Comparison of ENCODE assay signal across 8 cellular contexts in the genomic region with DNA sequence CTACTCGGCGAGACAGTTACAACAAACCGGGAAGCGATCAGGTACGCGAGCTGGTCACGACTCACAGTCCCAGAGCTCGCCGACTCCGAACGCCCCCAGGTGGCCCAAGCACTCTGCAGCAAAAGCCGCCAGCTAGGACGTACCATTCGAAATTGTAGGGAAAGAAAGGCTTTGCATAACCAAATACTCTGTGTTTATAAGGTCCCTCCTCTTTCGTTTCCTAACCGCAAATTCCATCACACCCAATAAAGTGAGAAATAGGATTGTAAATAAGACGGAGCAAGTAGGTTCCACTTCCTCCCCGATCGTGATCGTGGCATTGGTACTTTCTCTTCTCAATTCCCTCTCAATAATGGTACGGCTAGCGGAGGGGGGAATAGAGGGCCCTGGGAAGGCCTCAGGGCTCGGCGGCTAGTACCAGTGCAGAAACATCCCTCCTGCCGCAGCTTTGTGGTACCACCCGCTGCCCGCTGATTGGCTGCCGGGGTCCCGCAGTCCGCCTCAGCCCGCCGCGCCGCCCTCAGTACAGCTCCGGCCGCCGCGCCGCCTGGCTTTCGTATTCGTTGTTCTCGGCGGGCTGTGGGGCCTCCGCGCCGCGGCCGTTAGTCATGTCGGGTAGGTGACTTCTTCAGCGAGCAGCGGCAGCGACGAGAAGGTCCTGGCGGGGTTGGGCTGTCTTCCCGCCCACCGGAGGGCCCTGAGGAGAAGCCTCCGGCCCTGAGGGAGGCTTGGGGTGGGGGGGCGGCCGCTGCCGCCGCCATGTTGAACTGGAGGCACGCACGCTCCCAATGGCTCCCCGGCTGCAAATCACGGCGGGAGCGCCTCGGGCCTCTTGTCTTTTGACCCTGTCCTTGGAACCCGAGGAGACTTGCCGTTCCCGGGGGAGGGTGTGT. TPM values are rescaled to one million over a fixed set of nuclear protein-coding genes. Genes with fewer than 3 reads are reported as not detected.
DNase-seq lines count a peak whose midpoint lies in the region; ATAC-seq and TF ChIP-seq lines count a peak whose summit lies in the region.

A gene (plus strand): TSS at position 523 of the 893 bp plus-strand sequence. CDS start 86 bp downstream, at position 609.

- H3K9me3 ChIP-seq in ovary = no peaks in the 10 kb centered on the region
- no peaks in the 10 kb centered on the region for H3K9me3 ChIP-seq in thyroid gland

- peaks cover 34% of the 10 kb centered on the region for H3K36me3 Mint-ChIP-seq in activated naive CD8-positive, alpha-beta T cell treated with anti-CD3 and anti-CD28 coated beads for 36 hours

- no peaks in the 10 kb centered on the region for H3K27me3 Mint-ChIP-seq in activated naive CD8-positive, alpha-beta T cell treated with anti-CD3 and anti-CD28 coated beads for 36 hours

- H3K4me1 ChIP-seq in ovary (ENCODE audit: insufficient read depth) = peaks cover 4% of the 10 kb centered on the region
- peaks cover 21 to 23% of the 10 kb centered on the region in 2 donors for H3K4me1 ChIP-seq in thyroid gland

- peak within 1 kb of the TSS; percentile 84 to 89 for H3K27ac ChIP-seq in ovary
- peak within 1 kb of the TSS; percentile 74 to 97 (median 92) for H3K27ac ChIP-seq in thyroid gland

- ATAC-seq in HG02642 (IDR thresholded peaks at IDR 0.05; ENCODE audit: poor library complexity, unreplicated experiment) = peak; percentile 96

- H3K4me3 ChIP-seq in GM12865 (ENCODE audit: low read depth, low read length) (peak within 1 kb of the TSS; percentile 90), ovary (peak within 1 kb of the TSS; percentile 96), thyroid gland (replicated peaks in 1 of 3) (peak within 1 kb of the TSS; percentile 47 to 89 (median 70))

- peak within 1 kb of the TSS; percentile 89 for H3K4me3 Mint-ChIP-seq in activated naive CD8-positive, alpha-beta T cell treated with anti-CD3 and anti-CD28 coated beads for 36 hours

- intact Hi-C loops in head of caudate nucleus (cut with DNase I) (loop anchor here (1.0 kb wide), 1 partner anchor 45 kb away; no protein-coding TSS in a partner anchor), ovary (cut with DNase I) (loop anchor here in 2 of 4 donors (5.0 kb wide), 2 partner anchors 42 to 47 kb away; a partner anchor contains a TSS), thyroid gland (cut with DNase I) (no loop called here)

- peak; percentile 82 for TF ChIP-seq CTCF in GM12865 (IDR thresholded peaks at IDR 0.05; ENCODE audit: insufficient read depth, low read depth, low read length, missing control alignments)
- TF ChIP-seq CTCF in ovary (IDR thresholded peaks at IDR 0.05) = peak; percentile 21 to 68 (median 60)
- peak in 5 of 6 experiments; percentile 21 to 86 (median 73) for TF ChIP-seq CTCF in thyroid gland (IDR thresholded peaks at IDR 0.05)

- peak; percentile 99 for TF ChIP-seq POLR2A in ovary (IDR thresholded peaks at IDR 0.05)
- TF ChIP-seq POLR2A in thyroid gland (IDR thresholded peaks at IDR 0.05) = peak; percentile 95 to 99

- H3K36me3 ChIP-seq in ovary (no peaks in the 10 kb centered on the region), thyroid gland (no peaks in the 10 kb centered on the region)

- peak; percentile 99 for DNase-seq in GM12865 (ENCODE audit: low read depth)
- DNase-seq in NCI-H1105 (lab: John Stamatoyannopoulos, UW) = peak; percentile 93
- peak; percentile 99 for DNase-seq in SKM-1 treated with dmso at 0.1 percent for 144 hours (lab: John Stamatoyannopoulos, UW; ENCODE audit: unreplicated experiment)
- DNase-seq in activated naive CD8-positive, alpha-beta T cell treated with anti-CD3 and anti-CD28 coated beads for 36 hours = peak; percentile 97
- peak; percentile 94 to 99 (median 98) for DNase-seq in head of caudate nucleus
- peak; percentile 94 to 95 (median 94) for DNase-seq in ovary
- DNase-seq in thyroid gland = peak; percentile 96 to 97

- H3K27ac Mint-ChIP-seq in activated naive CD8-positive, alpha-beta T cell treated with anti-CD3 and anti-CD28 coated beads for 36 hours = peak within 1 kb of the TSS; percentile 97

- H3K9me3 Mint-ChIP-seq in activated naive CD8-positive, alpha-beta T cell treated with anti-CD3 and anti-CD28 coated beads for 36 hours = no peaks in the 10 kb centered on the region

- peaks cover 56% of the 10 kb centered on the region for H3K4me1 Mint-ChIP-seq in activated naive CD8-positive, alpha-beta T cell treated with anti-CD3 and anti-CD28 coated beads for 36 hours

- no peaks in the 10 kb centered on the region for H3K27me3 ChIP-seq in ovary
- H3K27me3 ChIP-seq in thyroid gland = no peaks in the 10 kb centered on the region

- TF ChIP-seq EP300 in ovary (IDR thresholded peaks at IDR 0.05) = no peak

- WGBS in ovary, 3 donors = 0% methylated on average over 58 to 71 of the region's 71 CpGs
- 1% methylated on average over 30 to 31 of the region's 71 CpGs for WGBS in thyroid gland, 2 donors

RNA-seq across cellular contexts. Expression of the gene that starts here (rescaled TPM):
- 100 to 1,000 TPM; 306 to 317 TPM for total RNA-seq in activated naive CD8-positive, alpha-beta T cell treated with anti-CD3 and anti-CD28 coated beads for 36 hours
- total RNA-seq in ovary = 100 to 1,000 TPM in 5 of 7 donors, 10 to 100 TPM in 2; 30.2 to 162 (median 126) TPM
- polyA plus RNA-seq in ovary = 100 to 1,000 TPM in 1 of 2 donors, 10 to 100 TPM in 1; 88.9 to 223 TPM
- 10 to 100 TPM; 55.9 to 79.8 (median 65.4) TPM for total RNA-seq in thyroid gland

Comparison
In these comparisons a context has a peak if more than half of its experiments do, and no peak if none do; other contexts are left out.
1. Peak in every context shown above with its lines: DNase-seq, ATAC-seq, H3K4me3 ChIP-seq and H3K27ac ChIP-seq.